Comparison of ENCODE assay signal across 16 cellular contexts in genomic region chr17:52106070-52106469, GRCh38. TPM values are rescaled to one million over a fixed set of nuclear protein-coding genes. Genes with fewer than 3 reads are reported as not detected.
DNase-seq lines count a peak whose midpoint lies in the region; ATAC-seq, FAIRE-seq and TF ChIP-seq lines count a peak whose summit lies in the region.
"Had no signal": no experiment of that assay in that cellular context is flagged by ENCODE, and none has a peak within 500 bp of the region (broad histone marks: within the 10 kb centered on the region; RNA-seq: fewer than 3 reads in every experiment).

No MANE protein-coding gene starts in this region.

- H3K4me3 ChIP-seq in keratinocyte (ENCODE audit: control insufficient read depth in 2 of 3, extremely low read depth in 1 of 3, insufficient read depth in 2 of 3, low read depth in 1 of 3, low read length in 3 of 3) = no peak overlapping the region
- H3K4me3 ChIP-seq: PC-9 had no signal

- peaks cover 10% of the 10 kb centered on the region for H3K27me3 Mint-ChIP-seq in activated CD4-positive, alpha-beta memory T cell treated with anti-CD3 and anti-CD28 coated beads for 36 hours
- H3K27me3 Mint-ChIP-seq in activated CD4-positive, alpha-beta memory T cell treated with anti-CD3 and anti-CD28 coated beads, Interleukin-2, amount 10 ng/mL, durations not matched to agents 7 days and 5 days = no peaks in the 10 kb centered on the region

- H3K36me3 Mint-ChIP-seq in activated CD4-positive, alpha-beta memory T cell treated with anti-CD3 and anti-CD28 coated beads for 36 hours = no peaks in the 10 kb centered on the region
- no peaks in the 10 kb centered on the region for H3K36me3 Mint-ChIP-seq in activated CD4-positive, alpha-beta memory T cell treated with anti-CD3 and anti-CD28 coated beads, Interleukin-2, amount 10 ng/mL, durations not matched to agents 7 days and 5 days (ENCODE audit: low read depth)
- H3K36me3 Mint-ChIP-seq: CD14-positive monocyte had no signal

- H3K4me1 Mint-ChIP-seq in activated CD4-positive, alpha-beta memory T cell treated with anti-CD3 and anti-CD28 coated beads for 36 hours (ENCODE audit: low read depth) = no peaks in the 10 kb centered on the region
- H3K4me1 Mint-ChIP-seq in activated CD4-positive, alpha-beta memory T cell treated with anti-CD3 and anti-CD28 coated beads, Interleukin-2, amount 10 ng/mL, durations not matched to agents 7 days and 5 days = no peaks in the 10 kb centered on the region
- H3K4me1 Mint-ChIP-seq: CD14-positive monocyte had no signal

- ATAC-seq in HG02798 (IDR thresholded peaks at IDR 0.05; ENCODE audit: poor library complexity, unreplicated experiment) = no peak

- TF ChIP-seq CTCF in keratinocyte (optimal IDR thresholded peaks at IDR 0.05 in 1 of 3, IDR thresholded peaks at IDR 0.05 in 1 of 3, conservative IDR thresholded peaks at IDR 0.05 in 1 of 3; ENCODE audit: extremely low read depth in 1 of 3, insufficient read depth in 2 of 3, low read length in 3 of 3) = no peak

- POLR2A ChIA-PET in activated CD4-positive, alpha-beta memory T cell treated with anti-CD3 and anti-CD28 coated beads for 36 hours (lab: Charles Lee) = no interaction called here
- POLR2A ChIA-PET in activated CD4-positive, alpha-beta memory T cell treated with anti-CD3 and anti-CD28 coated beads, Interleukin-2, amount 10 ng/mL, durations not matched to agents 7 days and 5 days (lab: Charles Lee) = no interaction called here

- no peaks in the 10 kb centered on the region for H3K79me2 ChIP-seq in keratinocyte (ENCODE audit: control insufficient read depth, insufficient read depth, low read length)

- no peak overlapping the region for H3K27ac Mint-ChIP-seq in activated CD4-positive, alpha-beta memory T cell treated with anti-CD3 and anti-CD28 coated beads for 36 hours
- no peak overlapping the region for H3K27ac Mint-ChIP-seq in activated CD4-positive, alpha-beta memory T cell treated with anti-CD3 and anti-CD28 coated beads, Interleukin-2, amount 10 ng/mL, durations not matched to agents 7 days and 5 days
- H3K27ac Mint-ChIP-seq: CD14-positive monocyte had no signal

- peak; percentile 9 for DNase-seq in activated CD4-positive, alpha-beta memory T cell treated with anti-CD3 and anti-CD28 coated beads for 36 hours
- no peak for DNase-seq in activated CD4-positive, alpha-beta memory T cell treated with anti-CD3 and anti-CD28 coated beads, Interleukin-2, amount 10 ng/mL, durations not matched to agents 7 days and 5 days
- DNase-seq in keratinocyte (ENCODE audit: low read depth, low spot score) (no peak), renal cortical epithelial cell (ENCODE audit: low read depth) (peak; percentile 40), NCI-H748 (lab: John Stamatoyannopoulos, UW; ENCODE audit: unreplicated experiment) (no peak), retina (no peak)
- DNase-seq: NCI-H1048, Right ventricle myocardium superior had no signal

- H3K9me1 ChIP-seq in keratinocyte (ENCODE audit: control insufficient read depth, extremely low read depth, insufficient read depth, low read length) = no peaks in the 10 kb centered on the region

- H3K27ac ChIP-seq in keratinocyte (ENCODE audit: control insufficient read depth, insufficient read depth, low read length) = no peak overlapping the region
- H3K27ac ChIP-seq: 22Rv1, PC-9 had no signal

- intact Hi-C loops in activated CD4-positive, alpha-beta memory T cell treated with anti-CD3 and anti-CD28 coated beads for 36 hours (cut with micrococcal nuclease) = loop anchor here (1.0 kb wide), 1 partner anchor 342 kb away; no protein-coding TSS in a partner anchor

- H3K9me3 ChIP-seq in keratinocyte (ENCODE audit: control insufficient read depth, low read depth, low read length) = no peaks in the 10 kb centered on the region
- H3K9me3 ChIP-seq: BE2C had no signal

- H3K9me3 Mint-ChIP-seq in activated CD4-positive, alpha-beta memory T cell treated with anti-CD3 and anti-CD28 coated beads for 36 hours = no peaks in the 10 kb centered on the region
- no peaks in the 10 kb centered on the region for H3K9me3 Mint-ChIP-seq in activated CD4-positive, alpha-beta memory T cell treated with anti-CD3 and anti-CD28 coated beads, Interleukin-2, amount 10 ng/mL, durations not matched to agents 7 days and 5 days

- peaks cover 2% of the 10 kb centered on the region for H3K4me1 ChIP-seq in keratinocyte (ENCODE audit: control insufficient read depth, extremely low read depth, insufficient read depth, low read length)

- dilution Hi-C loops in keratinocyte (cut with MboI; ENCODE audit: extremely low pct_ligation_motif_present, low sequenced_read_pairs) = no loop called here

- H3K9ac ChIP-seq in keratinocyte (ENCODE audit: control insufficient read depth, extremely low read depth, insufficient read depth, low read length) = no peak overlapping the region

- H3K27me3 ChIP-seq in keratinocyte (ENCODE audit: control insufficient read depth, extremely low read depth, insufficient read depth, low read length) = no peaks in the 10 kb centered on the region
- H3K27me3 ChIP-seq: BE2C had no signal

- H3K36me3 ChIP-seq in keratinocyte (ENCODE audit: control insufficient read depth in 2 of 2, extremely low read depth in 1 of 2, insufficient read depth in 2 of 2, low read length in 2 of 2) = no peaks in the 10 kb centered on the region
- H3K36me3 ChIP-seq: BE2C had no signal

- no peak overlapping the region for H2AFZ ChIP-seq in keratinocyte (ENCODE audit: control insufficient read depth, low read length)
- H2AFZ ChIP-seq: PC-9 had no signal

- H3K4me3 Mint-ChIP-seq in activated CD4-positive, alpha-beta memory T cell treated with anti-CD3 and anti-CD28 coated beads for 36 hours = no peak overlapping the region
- no peak overlapping the region for H3K4me3 Mint-ChIP-seq in activated CD4-positive, alpha-beta memory T cell treated with anti-CD3 and anti-CD28 coated beads, Interleukin-2, amount 10 ng/mL, durations not matched to agents 7 days and 5 days
- H3K4me3 Mint-ChIP-seq: CD14-positive monocyte had no signal

- no peaks in the 10 kb centered on the region for H4K20me1 ChIP-seq in keratinocyte (ENCODE audit: control insufficient read depth, extremely low read depth, insufficient read depth, low read length)

- FAIRE-seq in keratinocyte (lab: Jason Lieb, UNC) = peak; percentile 34

- no peak overlapping the region for H3K4me2 ChIP-seq in keratinocyte (ENCODE audit: control insufficient read depth, extremely low read depth, insufficient read depth, low read depth, low read length)
- H3K4me2 ChIP-seq: PC-9 had no signal

- CTCF ChIA-PET in activated CD4-positive, alpha-beta memory T cell treated with anti-CD3 and anti-CD28 coated beads for 36 hours (lab: Charles Lee) = interaction anchor here (0.7 to 2.4 kb wide), 8 partner anchors 8 to 734 kb away, joined by 3 to 42 read pairs (median 5); no protein-coding TSS in a partner anchor
- CTCF ChIA-PET in activated CD4-positive, alpha-beta memory T cell treated with anti-CD3 and anti-CD28 coated beads, Interleukin-2, amount 10 ng/mL, durations not matched to agents 7 days and 5 days (lab: Charles Lee) = interaction anchor here (0.9 to 2.7 kb wide), 6 partner anchors 8 to 734 kb away, joined by 3 to 24 read pairs (median 5); no protein-coding TSS in a partner anchor

RNA-seq across cellular contexts. Expression of gene CA10, which starts 52.4 kb away (rescaled TPM):
- not detected for total RNA-seq in activated CD4-positive, alpha-beta memory T cell treated with anti-CD3 and anti-CD28 coated beads for 36 hours
- total RNA-seq in activated CD4-positive, alpha-beta memory T cell treated with anti-CD3 and anti-CD28 coated beads, Interleukin-2, amount 10 ng/mL, durations not matched to agents 7 days and 5 days = not detected
- polyA plus RNA-seq in keratinocyte = 0.80 to 2.9 TPM (median 2.2 TPM) in 3 replicates
- polyA plus RNA-seq in keratinocyte (2011; ENCODE audit: low read depth) = not detected
- 1.5 and 2.2 TPM in 2 replicates for polyA plus RNA-seq in keratinocyte (2011; cell fraction: cytosol; rRNA removed)
- 1.6 TPM in 2 replicates for polyA plus RNA-seq in keratinocyte (2011; cell fraction: nucleus; rRNA removed)
- polyA plus RNA-seq in keratinocyte (2012; ENCODE audit: low replicate concordance) = 1.7 TPM in 1 of 2 replicates, not detected in the other
- 0.63 to 8.3 TPM (median 2.6 TPM) in 3 replicates for polyA minus RNA-seq in keratinocyte
- 1.5 TPM for polyA minus RNA-seq in keratinocyte (2011; cell fraction: cytosol; rRNA and poly(A)+ RNA removed)
- polyA minus RNA-seq in keratinocyte (2011; cell fraction: nucleus; rRNA and poly(A)+ RNA removed) = 1.7 and 3.3 TPM in 2 replicates
- total RNA-seq in renal cortical epithelial cell = not detected in 2 replicates
- total RNA-seq: Calu3, HT-29, PC-9, Right ventricle myocardium superior, RPMI7951 had no signal
- polyA plus RNA-seq: CD14-positive monocyte had no signal

Comparison
In these comparisons a context has a peak if more than half of its experiments do, and no peak if none do; other contexts are left out.
1. DNase-seq: peak in activated CD4-positive, alpha-beta memory T cell treated with anti-CD3 and anti-CD28 coated beads for 36 hours (single experiment) and renal cortical epithelial cell (single experiment); none in activated CD4-positive, alpha-beta memory T cell treated with anti-CD3 and anti-CD28 coated beads, Interleukin-2, amount 10 ng/mL, durations not matched to agents 7 days and 5 days (single experiment), keratinocyte (single experiment), NCI-H748 (single experiment) and retina (single experiment).